In the genomic region with DNA sequence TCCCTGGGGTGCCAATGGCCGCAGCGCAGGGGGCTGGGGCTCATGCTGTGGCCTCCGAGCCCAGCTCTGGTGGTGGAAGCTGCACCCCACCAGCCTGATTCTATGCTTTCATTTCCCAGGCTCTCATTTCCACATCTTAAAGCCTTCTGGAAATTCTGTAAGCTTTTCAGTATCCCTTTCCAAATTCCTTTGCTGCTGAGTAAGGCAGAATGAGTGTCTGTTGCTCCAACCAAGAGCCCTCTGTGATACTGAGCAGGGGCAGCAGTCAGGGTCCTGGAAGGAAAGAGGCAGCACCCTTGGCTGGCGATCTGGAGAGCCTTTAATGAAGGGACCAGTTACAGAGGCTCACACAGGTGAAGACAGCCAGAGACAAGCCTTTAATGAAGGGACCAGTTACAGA, we compare ENCODE assay signal across 21 cellular contexts.
DNase-seq lines count a peak whose midpoint lies in the region; ATAC-seq and TF ChIP-seq lines count a peak whose summit lies in the region.
"Had no signal": no experiment of that assay in that cellular context is flagged by ENCODE, and none has a peak within 500 bp of the region (broad histone marks: within the 10 kb centered on the region; RNA-seq: fewer than 3 reads in every experiment).

No MANE protein-coding gene starts in this region.

- H3K9me3 ChIP-seq in esophagus muscularis mucosa (no peaks in the 10 kb centered on the region), mucosa of descending colon (no peaks in the 10 kb centered on the region), stomach (no peaks in the 10 kb centered on the region), right atrium auricular region (no peaks in the 10 kb centered on the region)
- H3K9me3 ChIP-seq: BLaER1 had no signal

- intact Hi-C loops in esophagus muscularis mucosa (cut with DNase I) (no loop called here), mucosa of descending colon (cut with DNase I, micrococcal nuclease) (loop anchor here in 1 of 2 donors (10.0 kb wide), 1 partner anchor 74 kb away; no protein-coding TSS in a partner anchor), stomach (cut with DNase I; ENCODE audit: low total_unique reads) (no loop called here)

- H3K27me3 ChIP-seq in esophagus muscularis mucosa = no peaks in the 10 kb centered on the region
- no peaks in the 10 kb centered on the region for H3K27me3 ChIP-seq in stomach
- no peaks in the 10 kb centered on the region for H3K27me3 ChIP-seq in right atrium auricular region
- H3K27me3 ChIP-seq: BLaER1 had no signal

- H3K4me1 ChIP-seq in esophagus muscularis mucosa (peaks cover 2 to 64% (median 55%) of the 10 kb centered on the region in 4 donors), mucosa of descending colon (ENCODE audit: low read depth) (no peaks in the 10 kb centered on the region), stomach (peaks cover 5 to 45% (median 21%) of the 10 kb centered on the region in 4 donors), right atrium auricular region (no peaks in the 10 kb centered on the region)
- H3K4me1 ChIP-seq: BLaER1 had no signal

- DNase-seq in AG10803 (ENCODE audit: low read depth) (peak; percentile 7), esophagus muscularis mucosa (ENCODE audit: extremely low spot score) (no peak), mucosa of descending colon (no peak), stomach (no peak), right atrium auricular region (ENCODE audit: low spot score) (no peak)
- no peak for DNase-seq in activated effector memory CD4-positive, alpha-beta T cell treated with anti-CD3 and anti-CD28 coated beads, Interleukin-2, amount 50 U/mL, for 16 hours
- DNase-seq: CD4-positive, alpha-beta memory T cell; DMS153; GF-D8; HCEC 1CT; NCI-H1417; NCI-H187 treated with DMSO at 0.1 percent for 48 hours; NCI-H2227 treated with DMSO at 0.1 percent for 48 hours; NCI-H524; NCI-H82; PC-3; SIG-M5 had no signal

- 88% methylated on average over 4 of the region's 4 CpGs for WGBS in esophagus muscularis mucosa
- WGBS in stomach, 5 donors = 66 to 80% (median 67%) methylated on average over 4 of the region's 4 CpGs

- no peaks in the 10 kb centered on the region for H3K36me3 ChIP-seq in esophagus muscularis mucosa
- no peaks in the 10 kb centered on the region for H3K36me3 ChIP-seq in mucosa of descending colon (ENCODE audit: low read depth)
- H3K36me3 ChIP-seq in stomach = no peaks in the 10 kb centered on the region
- H3K36me3 ChIP-seq in right atrium auricular region = no peaks in the 10 kb centered on the region
- H3K36me3 ChIP-seq: BLaER1 had no signal

- ATAC-seq in mucosa of descending colon (peak; percentile 26), HG03565 (IDR thresholded peaks at IDR 0.05; ENCODE audit: unreplicated experiment) (no peak)
- ATAC-seq: PC-3 had no signal

- peak overlapping the region; percentile 85 to 89 (median 88) for H3K27ac ChIP-seq in esophagus muscularis mucosa (replicated peaks in 1 of 4)
- peak overlapping the region in 4 of 5 donors; percentile 81 to 90 (median 84) for H3K27ac ChIP-seq in stomach
- H3K27ac ChIP-seq in right atrium auricular region = no peak overlapping the region
- H3K27ac ChIP-seq: BLaER1, RWPE1 had no signal

- no peak for TF ChIP-seq EP300 in esophagus muscularis mucosa (IDR thresholded peaks at IDR 0.05)
- TF ChIP-seq EP300 in stomach (IDR thresholded peaks at IDR 0.05) = no peak

- TF ChIP-seq POLR2A in esophagus muscularis mucosa (IDR thresholded peaks at IDR 0.05; ENCODE audit: low read depth) (no peak), stomach (IDR thresholded peaks at IDR 0.05) (no peak)

- H3K4me3 ChIP-seq in AG10803 (ENCODE audit: low read length) (no peak overlapping the region), esophagus muscularis mucosa (no peak overlapping the region), mucosa of descending colon (no peak overlapping the region), stomach (no peak overlapping the region), right atrium auricular region (no peak overlapping the region)
- H3K4me3 ChIP-seq: BLaER1, GM23338 had no signal

- TF ChIP-seq CTCF in AG10803 (conservative IDR thresholded peaks at IDR 0.05; ENCODE audit: low read length) (no peak), esophagus muscularis mucosa (IDR thresholded peaks at IDR 0.05) (no peak), mucosa of descending colon (IDR thresholded peaks at IDR 0.05) (no peak), stomach (IDR thresholded peaks at IDR 0.05) (no peak), right atrium auricular region (IDR thresholded peaks at IDR 0.05) (no peak)

Comparison
In these comparisons a context has a peak if more than half of its experiments do, and no peak if none do; other contexts are left out.
1. H3K27ac ChIP-seq: peak in esophagus muscularis mucosa (4 of 4) and stomach (4 of 5); none in right atrium auricular region (0 of 2).